21 cellular contexts compared by ENCODE assay signal in the genomic region with DNA sequence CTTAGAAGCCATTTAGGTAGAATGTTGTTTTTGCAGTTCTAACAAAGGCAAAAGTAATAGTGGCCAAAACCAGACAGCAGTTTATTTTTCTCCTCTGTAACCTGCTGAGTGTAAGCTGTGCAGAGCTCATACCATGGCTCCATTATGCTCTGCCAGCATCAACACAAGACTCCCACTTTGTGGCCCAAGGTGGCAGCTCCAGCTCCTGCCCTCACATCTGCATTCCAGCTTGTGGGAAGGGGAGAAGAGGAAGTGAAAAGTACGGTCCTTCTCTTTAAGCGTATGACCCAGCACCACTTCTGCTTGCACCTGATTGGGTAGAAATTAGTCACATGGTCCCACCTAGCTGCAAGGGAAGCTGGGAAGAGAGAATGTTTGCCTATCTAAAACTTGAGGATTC. TPM values are rescaled to one million over a fixed set of nuclear protein-coding genes. Genes with fewer than 3 reads are reported as not detected.
DNase-seq lines count a peak whose midpoint lies in the region; ATAC-seq, FAIRE-seq and TF ChIP-seq lines count a peak whose summit lies in the region.
"Had no signal": no experiment of that assay in that cellular context is flagged by ENCODE, and none has a peak within 500 bp of the region (broad histone marks: within the 10 kb centered on the region; RNA-seq: fewer than 3 reads in every experiment).

No MANE protein-coding gene starts in this region.

- POLR2A ChIA-PET in K562 (lab: Yijun Ruan, JAX) = no interaction called here
- POLR2A ChIA-PET in CD4-positive, alpha-beta memory T cell (lab: Charles Lee; ENCODE audit: partially characterized antibody) = interaction anchor here (1.0 kb wide), 1 partner anchor 15 kb away, joined by 3 read pairs; no protein-coding TSS in a partner anchor

- H4K20me1 ChIP-seq in K562 (replicated peaks; ENCODE audit: control insufficient read depth, insufficient read depth, low read length) = no peaks in the 10 kb centered on the region

- no peak overlapping the region for H2AFZ ChIP-seq in K562 (ENCODE audit: low read depth, low read length)
- H2AFZ ChIP-seq: GM23248 had no signal

- in situ Hi-C loops in K562 (cut with MboI) = no loop called here

- intact Hi-C loops in K562 (cut with micrococcal nuclease) = no loop called here
- intact Hi-C loops in CD4-positive, alpha-beta memory T cell (cut with micrococcal nuclease) = no loop called here

- BruUV-seq in K562 (replicated peaks; lab: Mats Ljungman, UMichigan) = no TSS peak

- TF ChIP-seq CTCF in K562 (IDR thresholded peaks at IDR 0.05 in 2 of 3, conservative IDR thresholded peaks at IDR 0.05 in 1 of 3; ENCODE audit: insufficient read depth in 2 of 3, low read depth in 1 of 3, low read length in 3 of 3) (no peak), D721Med (IDR thresholded peaks at IDR 0.05; ENCODE audit: insufficient read depth, missing control alignments) (no peak), HFFc6 (IDR thresholded peaks at IDR 0.05) (no peak)

- no peak overlapping the region for H3K4me3 Mint-ChIP-seq in HFFc6
- H3K4me3 Mint-ChIP-seq in CD4-positive, alpha-beta memory T cell = no peak overlapping the region
- H3K4me3 Mint-ChIP-seq: CD4-positive, CD25-positive, alpha-beta regulatory T cell; CD8-positive, alpha-beta memory T cell had no signal

- peaks cover 60% of the 10 kb centered on the region for H3K9me3 Mint-ChIP-seq in HFFc6
- H3K9me3 Mint-ChIP-seq in CD4-positive, alpha-beta memory T cell = peaks cover 0 to 34% (median 26%) of the 10 kb centered on the region in 8 donors

- H3K4me1 ChIP-seq in HUES64 (ENCODE audit: insufficient read depth, low read length) (no peaks in the 10 kb centered on the region), K562 (replicated peaks in 1 of 2; ENCODE audit: control insufficient read depth in 2 of 2, insufficient read depth in 2 of 2, low read length in 2 of 2) (no peaks in the 10 kb centered on the region)
- H3K4me1 ChIP-seq in CD4-positive, alpha-beta memory T cell (ENCODE audit: insufficient read depth, low read length) = no peaks in the 10 kb centered on the region

- no peaks in the 10 kb centered on the region for H3K79me2 ChIP-seq in K562 (ENCODE audit: control insufficient read depth, insufficient read depth, low read length)

- no peak overlapping the region for H3K27ac Mint-ChIP-seq in HFFc6
- no peak overlapping the region for H3K27ac Mint-ChIP-seq in CD4-positive, alpha-beta memory T cell
- H3K27ac Mint-ChIP-seq: CD4-positive, CD25-positive, alpha-beta regulatory T cell; CD8-positive, alpha-beta memory T cell had no signal

- H3K36me3 Mint-ChIP-seq in HFFc6 (ENCODE audit: low read depth) = peaks cover 6% of the 10 kb centered on the region; the same call in 1 of the 2 replicates
- peaks cover 9 to 27% of the 10 kb centered on the region in 2 donors for H3K36me3 Mint-ChIP-seq in CD4-positive, alpha-beta memory T cell

- H3K27me3 Mint-ChIP-seq in HFFc6 (ENCODE audit: insufficient read depth) = no peaks in the 10 kb centered on the region; the same call in none of the 2 replicates
- H3K27me3 Mint-ChIP-seq in CD4-positive, alpha-beta memory T cell = peaks cover 1 to 2% of the 10 kb centered on the region in 2 donors

- no peaks in the 10 kb centered on the region for H3K9me1 ChIP-seq in K562 (ENCODE audit: control insufficient read depth, insufficient read depth, low read length)

- H3K9ac ChIP-seq in HUES64 (ENCODE audit: low read depth, low read length) (no peak overlapping the region), K562 (ENCODE audit: insufficient read depth in 1 of 2, low read depth in 2 of 2, low read length in 2 of 2) (no peak overlapping the region)
- H3K9ac ChIP-seq: GM23248 had no signal

- no peak for TF ChIP-seq POLR2A in K562 (conservative IDR thresholded peaks at IDR 0.05)

- DNase-seq in GM19239 (ENCODE audit: insufficient read length, low spot score) (no peak), K562 (ENCODE audit: extremely low read depth in 1 of 4, low spot score in 3 of 4) (peak in 2 of 4 experiments; percentile 13 to 16), D721Med (ENCODE audit: insufficient read length, low spot score) (no peak), HFFc6 (no peak)
- no peak for DNase-seq in CD4-positive, alpha-beta memory T cell
- DNase-seq: C1 segment of cervical spinal cord; CD4-positive, CD25-positive, alpha-beta regulatory T cell; CD8-positive, alpha-beta memory T cell; DMS53; DMS79 treated with DMSO at 0.1 percent for 48 hours; GF-D8; H7; HCEC 1CT had no signal

- H3K27me3 ChIP-seq in HUES64 (ENCODE audit: insufficient read depth, low read length) (no peaks in the 10 kb centered on the region), K562 (ENCODE audit: control insufficient read depth in 2 of 2, insufficient read depth in 2 of 2, low read length in 2 of 2) (no peaks in the 10 kb centered on the region)
- no peaks in the 10 kb centered on the region for H3K27me3 ChIP-seq in CD4-positive, alpha-beta memory T cell (ENCODE audit: insufficient read depth, low read length)

- H3K36me3 ChIP-seq in HUES64 (ENCODE audit: insufficient read depth, low read length) (no peaks in the 10 kb centered on the region), K562 (ENCODE audit: control insufficient read depth, insufficient read depth, low read length) (no peaks in the 10 kb centered on the region)
- H3K36me3 ChIP-seq in CD4-positive, alpha-beta memory T cell (ENCODE audit: insufficient read depth, low read length) = no peaks in the 10 kb centered on the region

- CTCF ChIA-PET in K562 (lab: Yijun Ruan, JAX; ENCODE audit: low intra/inter-chr PET ratio) = no interaction called here
- CTCF ChIA-PET in CD4-positive, alpha-beta memory T cell (lab: Charles Lee; ENCODE audit: partially characterized antibody) = interaction anchor here (1.0 kb wide), 2 partner anchors 13 to 16 kb away, joined by 4 read pairs; no protein-coding TSS in a partner anchor

- H3K4me1 Mint-ChIP-seq in HFFc6 (ENCODE audit: low read depth) = no peaks in the 10 kb centered on the region
- H3K4me1 Mint-ChIP-seq in CD4-positive, alpha-beta memory T cell = peaks cover 0 to 3% (median 0%) of the 10 kb centered on the region in 4 donors
- H3K4me1 Mint-ChIP-seq: CD8-positive, alpha-beta memory T cell had no signal

- no peak for ATAC-seq in K562

- no peak overlapping the region for H3K4me2 ChIP-seq in K562 (ENCODE audit: insufficient read depth, low read length)

- peak; percentile 54 for FAIRE-seq in GM19239 (lab: Jason Lieb, UNC)
- no peak for FAIRE-seq in K562 (lab: Jason Lieb, UNC)
- FAIRE-seq in D721Med (lab: Jason Lieb, UNC) = no peak
- FAIRE-seq: GM12891, GM18507, H1 had no signal

- H3K27ac ChIP-seq in HUES64 (ENCODE audit: low read depth, low read length) = no peak overlapping the region
- no peak overlapping the region for H3K27ac ChIP-seq in K562 (ENCODE audit: extremely low read depth, low read depth, low read length)
- H3K27ac ChIP-seq in CD4-positive, alpha-beta memory T cell (ENCODE audit: low read depth, low read length) = no peak overlapping the region
- H3K27ac ChIP-seq: GM23248 had no signal

- peak overlapping the region; percentile 4; the same call in 1 of the 2 replicates for H3K4me3 ChIP-seq in HUES64 (ENCODE audit: low read length)
- H3K4me3 ChIP-seq in K562 = no peak overlapping the region
- no peak overlapping the region for H3K4me3 ChIP-seq in CD4-positive, alpha-beta memory T cell (ENCODE audit: low read length in 2 of 2)
- H3K4me3 ChIP-seq: GM23248 had no signal

- H3K9me3 ChIP-seq in HUES64 (ENCODE audit: insufficient read depth, low read depth, low read length) = peaks cover 85% of the 10 kb centered on the region
- peaks cover 5% of the 10 kb centered on the region; the same call in 1 of the 2 replicates for H3K9me3 ChIP-seq in K562 (replicated peaks; ENCODE audit: control insufficient read depth, insufficient read depth, low read depth, low read length)
- H3K9me3 ChIP-seq in CD4-positive, alpha-beta memory T cell (ENCODE audit: control insufficient read depth in 1 of 2, low read length in 2 of 2) = peaks cover 0 to 5% of the 10 kb centered on the region in 2 donors

- TF ChIP-seq RAD21 in K562 (CRISPR knock-in tag; conservative IDR thresholded peaks at IDR 0.05 in 1 of 2, IDR thresholded peaks at IDR 0.05 in 1 of 2) = no peak

- WGBS in HUES64 = 100% methylated on average over 2 of the region's 2 CpGs
- WGBS in K562 (ENCODE audit: insufficient coverage, low coverage, missing lambda C conversion rate) = 10% methylated on average over 2 of the region's 2 CpGs

- TF ChIP-seq EP300 in K562 (IDR thresholded peaks at IDR 0.05; ENCODE audit: low read length) = no peak

TF ChIP-seq in K562, 482 proteins besides CTCF, POLR2A, EP300 and RAD21 (continues in another document):
- TF ChIP-seq RBM25 (IDR thresholded peaks at IDR 0.05; ENCODE audit: low read depth, low read length, severe bottlenecking) (peak; percentile 72), TSC22D4 (tag; IDR thresholded peaks at IDR 0.05) (no peak), ZNF197 (CRISPR knock-in tag; IDR thresholded peaks at IDR 0.05; ENCODE audit: low read depth) (no peak), RAD51 (IDR thresholded peaks at IDR 0.05; ENCODE audit: borderline replicate concordance, low read depth) (no peak)

RNA-seq across cellular contexts. Expression of gene ADGRE1, which starts 19.2 kb away (rescaled TPM):
- not detected for polyA plus RNA-seq in HUES64 (2013, experiment 1 of 2)
- polyA plus RNA-seq in HUES64 (2013, experiment 2 of 2) = not detected
- total RNA-seq in K562 (2011; cell fraction: chromatin; rRNA removed; ENCODE audit: low replicate concordance) = not detected in 2 replicates
- total RNA-seq in K562 (2011; cell fraction: nucleolus; rRNA removed) = not detected in 2 replicates
- not detected in 2 replicates for total RNA-seq in K562 (2011; cell fraction: nucleoplasm; rRNA removed)
- total RNA-seq in K562 (2014; rRNA removed) (0.08 and 0.09 TPM in 2 replicates), K562 (2014; rRNA removed; fragmentation: Illumina TruSeq; extraction: Trizol) (0.22 and 0.45 TPM in 2 replicates), K562 (2015; rRNA removed; fragmentation: Illumina TruSeq; extraction: Trizol) (0.25 and 0.26 TPM in 2 replicates), K562 (2021) (0.07 and 0.49 TPM in 2 replicates)
- polyA plus RNA-seq in K562 (2011; rRNA removed) (0.19 and 0.25 TPM in 2 replicates), K562 (2014; fragmentation: Illumina TruSeq; extraction: Trizol) (0.25 and 0.30 TPM in 2 replicates), K562 (2014; fragmentation: Nextera tagmentation; extraction: Ambion mirVana) (under 1 TPM in 1 of 2 experiments, not detected in 1; 0.28 TPM), K562 (2014; rRNA removed) (0.24 and 0.31 TPM in 2 replicates)
- polyA plus RNA-seq in K562 (2011; cell fraction: cytosol; rRNA removed) = 0.03 TPM in 2 replicates
- polyA plus RNA-seq in K562 (2011; cell fraction: nucleus; rRNA removed) = 0.06 TPM in 1 of 2 replicates, not detected in the other
- 0.09 and 1.4 TPM in 2 replicates for polyA plus RNA-seq in K562 (2012)
- polyA minus RNA-seq in K562 (2011; rRNA and poly(A)+ RNA removed) = 0.28 TPM in 1 of 2 replicates, not detected in the other
- not detected in 2 replicates for polyA minus RNA-seq in K562 (2011; cell fraction: cytosol; rRNA and poly(A)+ RNA removed)
- polyA minus RNA-seq in K562 (2011; cell fraction: nucleus; rRNA and poly(A)+ RNA removed) = not detected in 2 replicates
- under 1 TPM in 4 of 6 experiments, not detected in 2; 0.14 to 0.33 (median 0.23) TPM for total RNA-seq in HFFc6 (2021; fragmentation: NEBNext Ultra II Directional; extraction: Animal tissue kit (Norgen Biotek cat#: 25700))
- 10 to 100 TPM in 1 of 2 experiments, 1 to 10 TPM in 1; 8.5 to 10.0 TPM for total RNA-seq in CD4-positive, alpha-beta memory T cell
- 10 to 100 TPM in 1 of 2 donors, 1 to 10 TPM in 1; 2.9 to 10.6 TPM for polyA plus RNA-seq in CD4-positive, alpha-beta memory T cell
- total RNA-seq: A673, G401, GM23248, H1, H7 had no signal
- polyA plus RNA-seq: BJ, GM23248, H1 had no signal

Comparison
In these comparisons a context has a peak if more than half of its experiments do, and no peak if none do; other contexts are left out.
1. RNA of gene ADGRE1, which starts 19.2 kb away (total RNA-seq): 8.5 to 10.0 TPM in CD4-positive, alpha-beta memory T cell; 0.07 to 0.49 TPM in K562 and 0.14 to 0.33 TPM in HFFc6; every median in the first group is over 4 times any median in the second.